In the genomic region with DNA sequence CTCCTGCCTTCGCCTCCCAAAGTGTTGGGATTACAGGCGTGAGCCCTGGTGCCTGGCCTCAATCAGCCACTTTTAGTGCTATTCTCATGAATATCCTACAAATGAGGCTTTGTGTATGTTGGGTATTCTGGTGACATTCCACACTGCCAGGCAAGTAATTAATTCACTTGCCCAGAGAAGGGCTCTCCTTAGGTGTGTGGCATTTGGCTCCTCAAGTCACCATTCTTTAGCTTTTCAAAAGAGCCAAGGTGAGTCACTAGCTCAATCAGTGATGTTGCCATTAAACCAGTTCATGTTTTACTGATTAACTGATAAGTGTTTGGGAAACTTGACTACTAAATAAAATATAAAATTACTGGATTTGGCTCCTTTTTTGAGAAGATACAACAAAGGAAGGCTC, we compare ENCODE assay signal across 17 cellular contexts. TPM values are rescaled to one million over a fixed set of nuclear protein-coding genes. Genes with fewer than 3 reads are reported as not detected.
DNase-seq lines count a peak whose midpoint lies in the region; ATAC-seq and TF ChIP-seq lines count a peak whose summit lies in the region.
"Had no signal": no experiment of that assay in that cellular context is flagged by ENCODE, and none has a peak within 500 bp of the region (broad histone marks: within the 10 kb centered on the region; RNA-seq: fewer than 3 reads in every experiment).

No MANE protein-coding gene starts in this region.

- H3K4me1 ChIP-seq in left lung (no peaks in the 10 kb centered on the region), uterus (peaks cover 0 to 9% of the 10 kb centered on the region in 2 donors), SJCRH30 (no peaks in the 10 kb centered on the region)

- H3K9me3 ChIP-seq in left lung (no peaks in the 10 kb centered on the region), uterus (no peaks in the 10 kb centered on the region), SJCRH30 (replicated peaks) (no peaks in the 10 kb centered on the region)

- peak overlapping the region in 2 of 3 donors; percentile 51 to 83 for H3K27ac Mint-ChIP-seq in IgD-negative memory B cell

- TF ChIP-seq POLR2A in uterus (IDR thresholded peaks at IDR 0.05) = no peak

- ATAC-seq in left lung (peak; percentile 62), HG03378 (IDR thresholded peaks at IDR 0.05; ENCODE audit: unreplicated experiment) (no peak)
- ATAC-seq: GM12878 had no signal

- H3K36me3 Mint-ChIP-seq in IgD-negative memory B cell = peaks cover 3% of the 10 kb centered on the region

- TF ChIP-seq CTCF in left lung (IDR thresholded peaks at IDR 0.05) = no peak
- no peak for TF ChIP-seq CTCF in uterus (IDR thresholded peaks at IDR 0.05)

- H3K27ac ChIP-seq in left lung (no peak overlapping the region), uterus (peak overlapping the region; percentile 39 to 87), SJCRH30 (no peak overlapping the region)
- H3K27ac ChIP-seq: C4-2B had no signal

- H3K4me3 Mint-ChIP-seq in IgD-negative memory B cell = no peak overlapping the region
- H3K4me3 Mint-ChIP-seq: CD4-positive, alpha-beta memory T cell; H9 had no signal

- peak; percentile 68 for DNase-seq in astrocyte of the hippocampus (ENCODE audit: low read depth, low spot score)
- DNase-seq in left lung = no peak
- no peak for DNase-seq in uterus
- DNase-seq in hypothalamus (lab: John Stamatoyannopoulos, UW) = no peak
- DNase-seq in iPS-NIHi11 (ENCODE audit: low spot score) = no peak
- no peak for DNase-seq in SJCRH30
- DNase-seq: ACHN; CD4-positive, alpha-beta memory T cell; DMS 273 treated with DMSO at 0.1 percent for 48 hours; DMS53; DND-41; EL; H9 had no signal

- no peaks in the 10 kb centered on the region for H3K27me3 ChIP-seq in left lung
- H3K27me3 ChIP-seq in uterus = no peaks in the 10 kb centered on the region
- H3K27me3 ChIP-seq in SJCRH30 = no peaks in the 10 kb centered on the region

- H3K4me3 ChIP-seq in left lung (no peak overlapping the region), uterus (no peak overlapping the region), SJCRH30 (no peak overlapping the region)
- H3K4me3 ChIP-seq: GM12878 had no signal

- H3K36me3 ChIP-seq in left lung (peaks cover 0 to 33% of the 10 kb centered on the region in 2 donors), uterus (no peaks in the 10 kb centered on the region), SJCRH30 (peaks cover 16% of the 10 kb centered on the region)

- intact Hi-C loops in left lung (cut with DNase I) (no loop called here), uterus (cut with DNase I; ENCODE audit: low total_unique reads) (no loop called here)

- H3K9me3 Mint-ChIP-seq in IgD-negative memory B cell = no peaks in the 10 kb centered on the region
- H3K9me3 Mint-ChIP-seq: CD4-positive, alpha-beta memory T cell; H9 had no signal

- peaks cover 3% of the 10 kb centered on the region for H3K27me3 Mint-ChIP-seq in IgD-negative memory B cell
- H3K27me3 Mint-ChIP-seq: CD4-positive, alpha-beta memory T cell had no signal

- H3K4me1 Mint-ChIP-seq in IgD-negative memory B cell = peaks cover 16 to 29% (median 20%) of the 10 kb centered on the region in 3 donors
- H3K4me1 Mint-ChIP-seq: H9 had no signal

RNA-seq across cellular contexts. Expression of a gene that starts 52.2 kb away (rescaled TPM):
- polyA plus RNA-seq in IgD-negative memory B cell = 19.1 TPM
- total RNA-seq in left lung (10 to 100 TPM; 18.3 to 18.5 TPM), uterus (10 to 100 TPM; 12.6 to 34.5 (median 20.7) TPM)
- total RNA-seq in SJCRH30 (2014; rRNA removed; shearing (Covaris generic)) = 37.0 and 37.9 TPM in 2 replicates

Comparison
In these comparisons a context has a peak if more than half of its experiments do, and no peak if none do; other contexts are left out.
1. H3K27ac ChIP-seq: peak in uterus (2 of 2); none in left lung (0 of 2) and SJCRH30 (single experiment).